6 cellular contexts compared by ENCODE assay signal in genomic region chr18:78685980-78686530, GRCh38.
"Had no signal": no experiment of that assay in that cellular context is flagged by ENCODE, and none has a peak within 500 bp of the region (broad histone marks: within the 10 kb centered on the region; RNA-seq: fewer than 3 reads in every experiment).

No MANE protein-coding gene starts in this region.

- H3K4me3 ChIP-seq: GM23338, K562 had no signal

- ATAC-seq: GM23338, K562 had no signal

- DNase-seq: H9, HCEC 1CT, IMR-90, KG1 had no signal
